In genomic region chr18:13614701-13615288, GRCh38 we compare ENCODE assay signal across 1 cellular context.
TF ChIP-seq lines count a peak whose summit lies in the region.

No MANE protein-coding gene starts in this region.

TF ChIP-seq in K562, 482 proteins besides CTCF, POLR2A, EP300 and RAD21:
- no peak for TF ChIP-seq DACH1 (IDR thresholded peaks at IDR 0.05; ENCODE audit: partially characterized antibody)
- no peak for TF ChIP-seq HIVEP1 (CRISPR knock-in tag; IDR thresholded peaks at IDR 0.05)
- TF ChIP-seq MEIS2 (IDR thresholded peaks at IDR 0.05; ENCODE audit: partially characterized antibody) = peak; percentile 48
- TF ChIP-seq PKNOX1 (IDR thresholded peaks at IDR 0.05) = peak; percentile 50; the same call in 1 of the 2 replicates
- TF ChIP-seq YY1 (IDR thresholded peaks at IDR 0.05; ENCODE audit: borderline replicate concordance in 1 of 3, control insufficient read depth in 1 of 3, extremely low read depth in 1 of 3, insufficient read depth in 3 of 3, insufficient read length in 1 of 3, insufficient replicate concordance in 2 of 3, low read depth in 1 of 3, low read length in 2 of 3) = peak in 1 of 3 experiments; percentile 38
- TF ChIP-seq PBX2 (CRISPR knock-in tag; IDR thresholded peaks at IDR 0.05; ENCODE audit: low read depth) = no peak
- peak; percentile 79 for TF ChIP-seq PBX2 (tag; conservative IDR thresholded peaks at IDR 0.05; ENCODE audit: low read depth)
- 0 out of 4 replicates have a peak, but pooled peaks of 1 of the 2 experiments have one; percentile 15 for TF ChIP-seq MAZ (CRISPR knock-in tag; conservative IDR thresholded peaks at IDR 0.05 in 1 of 2, IDR thresholded peaks at IDR 0.05 in 1 of 2)
- TF ChIP-seq BRF1 (IDR thresholded peaks at IDR 0.05; ENCODE audit: borderline replicate concordance, extremely low read depth, insufficient read length) = no peak
- peak; percentile 34; the same call in 1 of the 2 replicates for TF ChIP-seq NFIC (IDR thresholded peaks at IDR 0.05)
- TF ChIP-seq GABPA (tag; conservative IDR thresholded peaks at IDR 0.05; ENCODE audit: low read depth) = peak; percentile 47; the same call in 1 of the 2 replicates
- no peak for TF ChIP-seq MXI1 (IDR thresholded peaks at IDR 0.05; ENCODE audit: low read depth, low read length)
- no peak for TF ChIP-seq STAT6 (CRISPR knock-in tag; IDR thresholded peaks at IDR 0.05)
- TF ChIP-seq ELF2 (CRISPR knock-in tag; IDR thresholded peaks at IDR 0.05) = no peak
